9 cellular contexts compared by ENCODE assay signal in genomic region chr6:83708970-83709747, GRCh38. TPM values are rescaled to one million over a fixed set of nuclear protein-coding genes. Genes with fewer than 3 reads are reported as not detected.
DNase-seq lines count a peak whose midpoint lies in the region; ATAC-seq and TF ChIP-seq lines count a peak whose summit lies in the region.
"Had no signal": no experiment of that assay in that cellular context is flagged by ENCODE, and none has a peak within 500 bp of the region (broad histone marks: within the 10 kb centered on the region; RNA-seq: fewer than 3 reads in every experiment).

Gene SNAP91, minus strand, starts transcription at chr6:83709101. Its CDS starts 1,174 bp downstream, at chr6:83707927.

- H3K9me3 Mint-ChIP-seq in activated naive CD8-positive, alpha-beta T cell treated with anti-CD3 and anti-CD28 coated beads for 36 hours = peaks cover 4% of the 10 kb centered on the region

- H3K36me3 Mint-ChIP-seq in activated naive CD8-positive, alpha-beta T cell treated with anti-CD3 and anti-CD28 coated beads for 36 hours = peaks cover 3% of the 10 kb centered on the region

- peaks cover 59% of the 10 kb centered on the region for H3K27me3 Mint-ChIP-seq in activated naive CD8-positive, alpha-beta T cell treated with anti-CD3 and anti-CD28 coated beads for 36 hours

- no peaks in the 10 kb centered on the region for H3K79me2 ChIP-seq in MM.1S (ENCODE audit: low read length)

- H3K4me3 Mint-ChIP-seq in activated naive CD8-positive, alpha-beta T cell treated with anti-CD3 and anti-CD28 coated beads for 36 hours = peak within 1 kb of the TSS; percentile 54

- CTCF ChIA-PET in GM10248 (lab: Yijun Ruan, JAX) = interaction anchor here (0.9 to 1.2 kb wide), 2 partner anchors 11 kb away, joined by 3 to 5 read pairs; no protein-coding TSS in a partner anchor

- H3K9me3 ChIP-seq in MM.1S (replicated peaks; ENCODE audit: insufficient read depth, low read length) (no peaks in the 10 kb centered on the region), right atrium auricular region (peaks cover 0 to 7% of the 10 kb centered on the region in 2 donors)

- TF ChIP-seq CTCF in GM10248 (IDR thresholded peaks at IDR 0.05; ENCODE audit: control extremely low read depth, extremely low read depth, low read depth, missing control alignments) (no peak), MM.1S (IDR thresholded peaks at IDR 0.05; ENCODE audit: low read length) (no peak), right atrium auricular region (IDR thresholded peaks at IDR 0.05) (no peak)

- no peaks in the 10 kb centered on the region for H3K4me1 Mint-ChIP-seq in activated naive CD8-positive, alpha-beta T cell treated with anti-CD3 and anti-CD28 coated beads for 36 hours

- H3K4me1 ChIP-seq in MM.1S (ENCODE audit: low read length) (no peaks in the 10 kb centered on the region), right atrium auricular region (peaks cover 0 to 16% of the 10 kb centered on the region in 2 donors)

- peak within 1 kb of the TSS; percentile 57; the same call in 1 of the 2 replicates for H2AFZ ChIP-seq in MM.1S (ENCODE audit: low read length)

- POLR2A ChIA-PET in GM10248 (lab: Yijun Ruan, JAX) = no interaction called here

- H3K9ac ChIP-seq in MM.1S (ENCODE audit: low read length) = no peak within 1 kb of the TSS

- ATAC-seq in sciatic nerve (peak; percentile 68), HG03108 (IDR thresholded peaks at IDR 0.05; ENCODE audit: unreplicated experiment) (no peak), HG03097 (IDR thresholded peaks at IDR 0.05; ENCODE audit: low FRiP score, unreplicated experiment) (no peak), HG03095 (IDR thresholded peaks at IDR 0.05; ENCODE audit: unreplicated experiment) (no peak)

- H3K27ac Mint-ChIP-seq in activated naive CD8-positive, alpha-beta T cell treated with anti-CD3 and anti-CD28 coated beads for 36 hours = no peak within 1 kb of the TSS

- intact Hi-C loops in sciatic nerve (cut with DNase I) = no loop called here

- no peaks in the 10 kb centered on the region for H3K9me2 ChIP-seq in MM.1S (replicated peaks; ENCODE audit: insufficient read depth, low read length)

- H3K4me2 ChIP-seq in MM.1S (ENCODE audit: low read depth, low read length) = peak within 1 kb of the TSS; percentile 70

- no peaks in the 10 kb centered on the region for H3F3A ChIP-seq in MM.1S (ENCODE audit: insufficient read depth, low read length)

- H3K27ac ChIP-seq in MM.1S (ENCODE audit: low read length) (no peak within 1 kb of the TSS), right atrium auricular region (no peak within 1 kb of the TSS)

- peak within 1 kb of the TSS; percentile 60 for H3K4me3 ChIP-seq in MM.1S (ENCODE audit: low read length)
- H3K4me3 ChIP-seq in right atrium auricular region = peak within 1 kb of the TSS; percentile 26 to 55

- H3K27me3 ChIP-seq in MM.1S (replicated peaks; ENCODE audit: insufficient read depth, low read length) = no peaks in the 10 kb centered on the region
- peaks cover 0 to 11% of the 10 kb centered on the region in 2 donors for H3K27me3 ChIP-seq in right atrium auricular region

- no peaks in the 10 kb centered on the region for H4K20me1 ChIP-seq in MM.1S (ENCODE audit: insufficient read depth, low read length)

- DNase-seq in GM10248 (ENCODE audit: extremely low spot score) = peak; percentile 16
- DNase-seq in MM.1S = peak; percentile 47
- DNase-seq in activated naive CD8-positive, alpha-beta T cell treated with anti-CD3 and anti-CD28 coated beads for 36 hours = peak; percentile 2
- DNase-seq in right atrium auricular region (ENCODE audit: low spot score) = no peak
- peak; percentile 67 for DNase-seq in sciatic nerve (ENCODE audit: low spot score)

- H3K36me3 ChIP-seq in MM.1S (replicated peaks; ENCODE audit: insufficient read depth, low read length) (no peaks in the 10 kb centered on the region), right atrium auricular region (no peaks in the 10 kb centered on the region)

RNA-seq across cellular contexts. Expression of gene SNAP91, which starts in this region (rescaled TPM):
- total RNA-seq in activated naive CD8-positive, alpha-beta T cell treated with anti-CD3 and anti-CD28 coated beads for 36 hours = not detected
- under 1 TPM; 0.20 to 0.26 TPM for total RNA-seq in right atrium auricular region
- 2.7 TPM for total RNA-seq in sciatic nerve
- total RNA-seq: M059J had no signal

Comparison
In these comparisons a context has a peak if more than half of its experiments do, and no peak if none do; other contexts are left out.
1. Peak in DNase-seq in activated naive CD8-positive, alpha-beta T cell treated with anti-CD3 and anti-CD28 coated beads for 36 hours; RNA of the gene not detected or under 1 TPM.